Comparison of ENCODE assay signal across 8 cellular contexts in genomic region chr1:115764541-115764940, GRCh38. TPM values are rescaled to one million over a fixed set of nuclear protein-coding genes. Genes with fewer than 3 reads are reported as not detected.
DNase-seq lines count a peak whose midpoint lies in the region; ATAC-seq and TF ChIP-seq lines count a peak whose summit lies in the region.

No MANE protein-coding gene starts in this region.

- no peaks in the 10 kb centered on the region for H3K27me3 ChIP-seq in CD8-positive, alpha-beta memory T cell (ENCODE audit: insufficient read depth, low read length, poor library complexity, severe bottlenecking)

- no peak overlapping the region for H3K27ac Mint-ChIP-seq in chondrocyte (ENCODE audit: unreplicated experiment)
- no peak overlapping the region for H3K27ac Mint-ChIP-seq in nephron
- H3K27ac Mint-ChIP-seq in CD8-positive, alpha-beta memory T cell: no peak overlapping the region

- no peaks in the 10 kb centered on the region for H3K4me1 ChIP-seq in CD8-positive, alpha-beta memory T cell (ENCODE audit: insufficient read depth, low read length)

- peak; percentile 39 for DNase-seq in DMS53 (lab: John Stamatoyannopoulos, UW)
- peak; percentile 11 for DNase-seq in LNCaP clone FGC (ENCODE audit: low read depth)
- DNase-seq in chondrocyte (ENCODE audit: low spot score): no peak
- no peak for DNase-seq in CD8-positive, alpha-beta memory T cell
- no peak for DNase-seq in effector CD8-positive, alpha-beta T cell (lab: John Stamatoyannopoulos, UW)

- H3K9me3 Mint-ChIP-seq in chondrocyte (ENCODE audit: low read depth): peaks cover 4% of the 10 kb centered on the region
- H3K9me3 Mint-ChIP-seq in nephron: no peaks in the 10 kb centered on the region
- H3K9me3 Mint-ChIP-seq in CD8-positive, alpha-beta memory T cell: peaks cover 0 to 6% (median 0%) of the 10 kb centered on the region in 5 donors

- H3K27me3 Mint-ChIP-seq in chondrocyte (ENCODE audit: low read depth): peaks cover 8% of the 10 kb centered on the region
- H3K27me3 Mint-ChIP-seq in nephron (ENCODE audit: low read depth): no peaks in the 10 kb centered on the region
- H3K27me3 Mint-ChIP-seq in CD8-positive, alpha-beta memory T cell: peaks cover 3 to 17% of the 10 kb centered on the region in 2 donors

- TF ChIP-seq CTCF in LNCaP clone FGC (IDR thresholded peaks at IDR 0.05; ENCODE audit: control insufficient read depth, extremely low read depth, insufficient read depth): peak; percentile 73
- TF ChIP-seq CTCF in chondrocyte (IDR thresholded peaks at IDR 0.05): peak; percentile 82
- peak; percentile 56 to 75 (median 69) for TF ChIP-seq CTCF in nephron (IDR thresholded peaks at IDR 0.05; ENCODE audit: unreplicated experiment in 3 of 3)

- no peaks in the 10 kb centered on the region for H3K36me3 ChIP-seq in CD8-positive, alpha-beta memory T cell (ENCODE audit: insufficient read depth, low read length)

- no peak overlapping the region for H3K4me3 Mint-ChIP-seq in chondrocyte (ENCODE audit: unreplicated experiment)
- peak overlapping the region in 1 of 3 experiments; percentile 75 for H3K4me3 Mint-ChIP-seq in nephron
- no peak overlapping the region for H3K4me3 Mint-ChIP-seq in CD8-positive, alpha-beta memory T cell

- ATAC-seq in GM18867 (IDR thresholded peaks at IDR 0.05; ENCODE audit: unreplicated experiment) (no peak), HG02938 (IDR thresholded peaks at IDR 0.05; ENCODE audit: unreplicated experiment) (no peak)

- no peaks in the 10 kb centered on the region for H3K9me3 ChIP-seq in CD8-positive, alpha-beta memory T cell (ENCODE audit: low read length)

- H3K4me1 Mint-ChIP-seq in chondrocyte (ENCODE audit: low read depth) (peaks cover 11% of the 10 kb centered on the region), nephron (peaks cover 42% of the 10 kb centered on the region)
- H3K4me1 Mint-ChIP-seq in CD8-positive, alpha-beta memory T cell: no peaks in the 10 kb centered on the region

- CTCF ChIA-PET in CD8-positive, alpha-beta memory T cell (lab: Charles Lee): no interaction called here

- H3K4me3 ChIP-seq in LNCaP clone FGC (ENCODE audit: low read depth, low read length): no peak overlapping the region
- H3K4me3 ChIP-seq in CD8-positive, alpha-beta memory T cell (ENCODE audit: low read length): no peak overlapping the region

- POLR2A ChIA-PET in CD8-positive, alpha-beta memory T cell (lab: Charles Lee): interaction anchor here (0.6 kb wide), 1 partner anchor 92 kb away, joined by 5 read pairs; no protein-coding TSS in a partner anchor

- no peak overlapping the region for H3K27ac ChIP-seq in CD8-positive, alpha-beta memory T cell (ENCODE audit: low read depth, low read length)

- H3K36me3 Mint-ChIP-seq in chondrocyte (ENCODE audit: low read depth) (peaks cover 3% of the 10 kb centered on the region), nephron (ENCODE audit: low read depth) (no peaks in the 10 kb centered on the region)
- H3K36me3 Mint-ChIP-seq in CD8-positive, alpha-beta memory T cell: no peaks in the 10 kb centered on the region

RNA-seq across cellular contexts. Expression of gene CASQ2, which starts 4.0 kb away (rescaled TPM):
- not detected in 3 replicates for total RNA-seq in chondrocyte
- total RNA-seq in CD8-positive, alpha-beta memory T cell: not detected
- not detected for polyA plus RNA-seq in CD8-positive, alpha-beta memory T cell

Comparison
In these comparisons a context has a peak if more than half of its experiments do, and no peak if none do; other contexts are left out.
1. DNase-seq: peak in DMS53 (single experiment) and LNCaP clone FGC (single experiment); none in chondrocyte (single experiment), CD8-positive, alpha-beta memory T cell (0 of 5) and effector CD8-positive, alpha-beta T cell (single experiment).
2. Peak in every context shown above with its lines, with median percentiles within 50 percentile points of each other: CTCF ChIP-seq.